16 cellular contexts compared by ENCODE assay signal in genomic region chr16:82701302-82702022, GRCh38.
A peak's percentile ranks its signal among the peaks of the same experiment; 100 is the strongest.
DNase-seq lines count a peak whose midpoint lies in the region; ATAC-seq and TF ChIP-seq lines count a peak whose summit lies in the region.
"Had no signal": no experiment of that assay in that cellular context is flagged by ENCODE, and none has a peak within 500 bp of the region (broad histone marks: within the 10 kb centered on the region; RNA-seq: fewer than 3 reads in every experiment).

No MANE protein-coding gene starts in this region.

- 45 to 57% (median 46%) methylated on average over 6 of the region's 6 CpGs for WGBS in heart left ventricle, 4 donors
- WGBS in trophoblast cell (ENCODE audit: extremely low coverage, insufficient coverage, insufficient read length): no CpG with 5 or more reads among the region's 6 CpGs

- H2AK5ac ChIP-seq in trophoblast cell (ENCODE audit: low read length): no peak overlapping the region

- intact Hi-C loops in heart left ventricle (cut with DNase I): loop anchor here in 4 of 10 donors (5.0 kb wide), 3 partner anchors 49 to 69 kb away; no protein-coding TSS in a partner anchor
- intact Hi-C loops in tibial artery (cut with DNase I; ENCODE audit: low total_unique reads): loop anchor here (5.0 kb wide), 1 partner anchor 74 kb away; the partner anchor contains the start of gene CDH13
- intact Hi-C loops in upper lobe of right lung (cut with DNase I): no loop called here

- H3K27me3 ChIP-seq in heart left ventricle: no peaks in the 10 kb centered on the region
- H3K27me3 ChIP-seq in tibial artery: no peaks in the 10 kb centered on the region
- H3K27me3 ChIP-seq in upper lobe of right lung: no peaks in the 10 kb centered on the region
- H3K27me3 ChIP-seq in trophoblast cell (ENCODE audit: insufficient read depth, low read length): no peaks in the 10 kb centered on the region
- H3K27me3 ChIP-seq: esophagus squamous epithelium, MG63 had no signal

- no peaks in the 10 kb centered on the region for H3K36me3 ChIP-seq in heart left ventricle
- no peaks in the 10 kb centered on the region for H3K36me3 ChIP-seq in tibial artery
- no peaks in the 10 kb centered on the region for H3K36me3 ChIP-seq in upper lobe of right lung
- H3K36me3 ChIP-seq in trophoblast cell (ENCODE audit: control insufficient read depth in 1 of 2, insufficient read depth in 2 of 2, low read length in 2 of 2): no peaks in the 10 kb centered on the region
- H3K36me3 ChIP-seq: esophagus squamous epithelium, MG63 had no signal

- no peak overlapping the region for H2BK120ac ChIP-seq in trophoblast cell (ENCODE audit: insufficient read depth, low read length, poor library complexity)

- no peak for ATAC-seq in activated naive CD8-positive, alpha-beta T cell treated with anti-CD3 and anti-CD28 coated beads, Interleukin-2, amount 10 ng/mL, durations not matched to agents 7 days and 5 days (ENCODE audit: low read depth)
- ATAC-seq in activated T-helper 17 cell treated with anti-CD3 and anti-CD28 coated beads, Interleukin-2, amount 50 U/mL, for 72 hours (replicated peaks): no peak
- peak in 3 of 4 donors; percentile 23 to 41 (median 25) for ATAC-seq in heart left ventricle
- ATAC-seq in upper lobe of right lung: no peak
- ATAC-seq: naive thymus-derived CD4-positive, alpha-beta T cell had no signal

- H3K27ac Mint-ChIP-seq in activated naive CD8-positive, alpha-beta T cell treated with anti-CD3 and anti-CD28 coated beads, Interleukin-2, amount 10 ng/mL, durations not matched to agents 7 days and 5 days: no peak overlapping the region
- H3K27ac Mint-ChIP-seq in activated naive CD8-positive, alpha-beta T cell treated with anti-CD3 and anti-CD28 coated beads for 36 hours: no peak overlapping the region
- peak overlapping the region; percentile 11 for H3K27ac Mint-ChIP-seq in activated T-helper 17 cell treated with anti-CD3 and anti-CD28 coated beads, Interleukin-2, amount 50 U/mL, for 72 hours
- H3K27ac Mint-ChIP-seq: dendritic cell treated with granulocyte-macrophage colony-stimulating factor and Interleukin-4, amounts not matched to agents 40 ng/mL and 50 ng/mL, for 4 days; naive thymus-derived CD4-positive, alpha-beta T cell had no signal

- peak overlapping the region; percentile 21 for H3K4me3 Mint-ChIP-seq in activated naive CD8-positive, alpha-beta T cell treated with anti-CD3 and anti-CD28 coated beads, Interleukin-2, amount 10 ng/mL, durations not matched to agents 7 days and 5 days
- H3K4me3 Mint-ChIP-seq in activated naive CD8-positive, alpha-beta T cell treated with anti-CD3 and anti-CD28 coated beads for 36 hours: no peak overlapping the region
- H3K4me3 Mint-ChIP-seq in activated T-helper 17 cell treated with anti-CD3 and anti-CD28 coated beads, Interleukin-2, amount 50 U/mL, for 72 hours: peak overlapping the region; percentile 17
- H3K4me3 Mint-ChIP-seq: dendritic cell treated with granulocyte-macrophage colony-stimulating factor and Interleukin-4, amounts not matched to agents 40 ng/mL and 50 ng/mL, for 4 days had no signal

- H3K27ac ChIP-seq in heart left ventricle: peak overlapping the region; percentile 64 to 90 (median 82)
- peak overlapping the region; percentile 5 to 34 for H3K27ac ChIP-seq in tibial artery
- no peak overlapping the region for H3K27ac ChIP-seq in upper lobe of right lung
- no peak overlapping the region for H3K27ac ChIP-seq in trophoblast cell (ENCODE audit: low read depth, low read length)

- H2AFZ ChIP-seq in trophoblast cell (ENCODE audit: insufficient read depth, low read length, poor library complexity): no peak overlapping the region

- TF ChIP-seq CTCF in heart left ventricle (IDR thresholded peaks at IDR 0.05): no peak
- no peak for TF ChIP-seq CTCF in tibial artery (IDR thresholded peaks at IDR 0.05)
- no peak for TF ChIP-seq CTCF in upper lobe of right lung (IDR thresholded peaks at IDR 0.05)

- POLR2A ChIA-PET in activated naive CD8-positive, alpha-beta T cell treated with anti-CD3 and anti-CD28 coated beads, Interleukin-2, amount 10 ng/mL, durations not matched to agents 7 days and 5 days (lab: Charles Lee): no interaction called here

- no peak overlapping the region for H3K18ac ChIP-seq in trophoblast cell (ENCODE audit: low read length)

- H4K8ac ChIP-seq in trophoblast cell (ENCODE audit: low read depth, low read length): no peak overlapping the region

- TF ChIP-seq POLR2A in heart left ventricle (IDR thresholded peaks at IDR 0.05): no peak

- peaks cover 11% of the 10 kb centered on the region for H3K4me1 Mint-ChIP-seq in activated naive CD8-positive, alpha-beta T cell treated with anti-CD3 and anti-CD28 coated beads, Interleukin-2, amount 10 ng/mL, durations not matched to agents 7 days and 5 days
- H3K4me1 Mint-ChIP-seq in activated naive CD8-positive, alpha-beta T cell treated with anti-CD3 and anti-CD28 coated beads for 36 hours: no peaks in the 10 kb centered on the region
- H3K4me1 Mint-ChIP-seq in activated T-helper 17 cell treated with anti-CD3 and anti-CD28 coated beads, Interleukin-2, amount 50 U/mL, for 72 hours: peaks cover 9% of the 10 kb centered on the region

- H4K12ac ChIP-seq in trophoblast cell (ENCODE audit: low read depth, low read length): no peak overlapping the region

- H3K36me3 Mint-ChIP-seq in activated naive CD8-positive, alpha-beta T cell treated with anti-CD3 and anti-CD28 coated beads, Interleukin-2, amount 10 ng/mL, durations not matched to agents 7 days and 5 days: no peaks in the 10 kb centered on the region
- H3K36me3 Mint-ChIP-seq in activated naive CD8-positive, alpha-beta T cell treated with anti-CD3 and anti-CD28 coated beads for 36 hours: no peaks in the 10 kb centered on the region
- no peaks in the 10 kb centered on the region for H3K36me3 Mint-ChIP-seq in activated T-helper 17 cell treated with anti-CD3 and anti-CD28 coated beads, Interleukin-2, amount 50 U/mL, for 72 hours (ENCODE audit: low read depth)
- H3K36me3 Mint-ChIP-seq: naive thymus-derived CD4-positive, alpha-beta T cell had no signal

- H3K4ac ChIP-seq in trophoblast cell (ENCODE audit: low read depth, low read length): no peak overlapping the region

- H3K9ac ChIP-seq in trophoblast cell (ENCODE audit: low read length): no peak overlapping the region

- peaks cover 7 to 65% (median 52%) of the 10 kb centered on the region in 12 donors for H3K4me1 ChIP-seq in heart left ventricle
- H3K4me1 ChIP-seq in tibial artery: peaks cover 0 to 45% (median 34%) of the 10 kb centered on the region in 4 donors
- H3K4me1 ChIP-seq in upper lobe of right lung: peaks cover 9% of the 10 kb centered on the region
- H3K4me1 ChIP-seq in trophoblast cell (ENCODE audit: control insufficient read depth in 1 of 2, insufficient read depth in 2 of 2, low read length in 2 of 2): no peaks in the 10 kb centered on the region

- H3K9me3 ChIP-seq in heart left ventricle (no peaks in the 10 kb centered on the region), tibial artery (no peaks in the 10 kb centered on the region), upper lobe of right lung (no peaks in the 10 kb centered on the region), trophoblast cell (ENCODE audit: insufficient read depth, low read depth, low read length) (no peaks in the 10 kb centered on the region)
- H3K9me3 ChIP-seq: esophagus squamous epithelium, MG63 had no signal

- no peak for DNase-seq in activated naive CD8-positive, alpha-beta T cell treated with anti-CD3 and anti-CD28 coated beads, Interleukin-2, amount 10 ng/mL, durations not matched to agents 7 days and 5 days
- DNase-seq in activated naive CD8-positive, alpha-beta T cell treated with anti-CD3 and anti-CD28 coated beads for 36 hours: no peak
- DNase-seq in heart left ventricle (no peak), tibial artery (no peak), upper lobe of right lung (no peak), cerebellar cortex (ENCODE audit: low spot score) (no peak), trophoblast cell (no peak)
- DNase-seq: activated CD4-positive, alpha-beta T cell treated with anti-CD3 and anti-CD28 coated beads, Interleukin-2, amount 50 U/mL, for 1 hour; amniotic stem cell; esophagus squamous epithelium; MG63; naive thymus-derived CD4-positive, alpha-beta T cell; NCI-H748 treated with DMSO at 0.1 percent for 48 hours; stimulated activated CD4-positive, alpha-beta T cell treated with anti-CD3 and anti-CD28 coated beads, Interleukin-2, amount 100 ng/mL, for 24 hours had no signal

- H2BK5ac ChIP-seq in trophoblast cell (ENCODE audit: low read depth, low read length, poor library complexity): no peak overlapping the region

- H3K4me3 ChIP-seq in heart left ventricle (no peak overlapping the region), tibial artery (no peak overlapping the region), upper lobe of right lung (no peak overlapping the region), trophoblast cell (ENCODE audit: low read depth, low read length) (no peak overlapping the region)
- H3K4me3 ChIP-seq: esophagus squamous epithelium, MG63 had no signal

- H3K14ac ChIP-seq in trophoblast cell (ENCODE audit: low read length): no peak overlapping the region

- no peak overlapping the region for H3K23ac ChIP-seq in trophoblast cell (ENCODE audit: low read length)

- H3K27me3 Mint-ChIP-seq in activated naive CD8-positive, alpha-beta T cell treated with anti-CD3 and anti-CD28 coated beads, Interleukin-2, amount 10 ng/mL, durations not matched to agents 7 days and 5 days: peaks cover 6% of the 10 kb centered on the region
- H3K27me3 Mint-ChIP-seq in activated naive CD8-positive, alpha-beta T cell treated with anti-CD3 and anti-CD28 coated beads for 36 hours: peaks cover 5% of the 10 kb centered on the region
- peaks cover 6% of the 10 kb centered on the region for H3K27me3 Mint-ChIP-seq in activated T-helper 17 cell treated with anti-CD3 and anti-CD28 coated beads, Interleukin-2, amount 50 U/mL, for 72 hours
- H3K27me3 Mint-ChIP-seq: dendritic cell treated with granulocyte-macrophage colony-stimulating factor and Interleukin-4, amounts not matched to agents 40 ng/mL and 50 ng/mL, for 4 days had no signal

- H4K91ac ChIP-seq in trophoblast cell (ENCODE audit: low read depth, low read length): no peak overlapping the region

- H3K79me2 ChIP-seq in trophoblast cell (ENCODE audit: control insufficient read depth, insufficient read depth, low read length, poor library complexity): no peaks in the 10 kb centered on the region

- no peak overlapping the region for H2BK12ac ChIP-seq in trophoblast cell (ENCODE audit: low read length)

- peaks cover 9% of the 10 kb centered on the region for H3K9me3 Mint-ChIP-seq in activated naive CD8-positive, alpha-beta T cell treated with anti-CD3 and anti-CD28 coated beads, Interleukin-2, amount 10 ng/mL, durations not matched to agents 7 days and 5 days
- no peaks in the 10 kb centered on the region for H3K9me3 Mint-ChIP-seq in activated naive CD8-positive, alpha-beta T cell treated with anti-CD3 and anti-CD28 coated beads for 36 hours
- no peaks in the 10 kb centered on the region for H3K9me3 Mint-ChIP-seq in activated T-helper 17 cell treated with anti-CD3 and anti-CD28 coated beads, Interleukin-2, amount 50 U/mL, for 72 hours
- H3K9me3 Mint-ChIP-seq: dendritic cell treated with granulocyte-macrophage colony-stimulating factor and Interleukin-4, amounts not matched to agents 40 ng/mL and 50 ng/mL, for 4 days had no signal

- no peaks in the 10 kb centered on the region for H3K79me1 ChIP-seq in trophoblast cell (ENCODE audit: low read length)

- H3K4me2 ChIP-seq in trophoblast cell (ENCODE audit: low read length): no peak overlapping the region

Comparison
In these comparisons a context has a peak if more than half of its experiments do, and no peak if none do; other contexts are left out.
1. ATAC-seq: peak in heart left ventricle (3 of 4); none in activated naive CD8-positive, alpha-beta T cell treated with anti-CD3 and anti-CD28 coated beads, Interleukin-2, amount 10 ng/mL, durations not matched to agents 7 days and 5 days (single experiment), activated T-helper 17 cell treated with anti-CD3 and anti-CD28 coated beads, Interleukin-2, amount 50 U/mL, for 72 hours (single experiment) and upper lobe of right lung (single experiment).
2. H3K27ac ChIP-seq: peak in heart left ventricle (12 of 12) and tibial artery (2 of 2); none in upper lobe of right lung (single experiment) and trophoblast cell (single experiment).